In the genomic region with DNA sequence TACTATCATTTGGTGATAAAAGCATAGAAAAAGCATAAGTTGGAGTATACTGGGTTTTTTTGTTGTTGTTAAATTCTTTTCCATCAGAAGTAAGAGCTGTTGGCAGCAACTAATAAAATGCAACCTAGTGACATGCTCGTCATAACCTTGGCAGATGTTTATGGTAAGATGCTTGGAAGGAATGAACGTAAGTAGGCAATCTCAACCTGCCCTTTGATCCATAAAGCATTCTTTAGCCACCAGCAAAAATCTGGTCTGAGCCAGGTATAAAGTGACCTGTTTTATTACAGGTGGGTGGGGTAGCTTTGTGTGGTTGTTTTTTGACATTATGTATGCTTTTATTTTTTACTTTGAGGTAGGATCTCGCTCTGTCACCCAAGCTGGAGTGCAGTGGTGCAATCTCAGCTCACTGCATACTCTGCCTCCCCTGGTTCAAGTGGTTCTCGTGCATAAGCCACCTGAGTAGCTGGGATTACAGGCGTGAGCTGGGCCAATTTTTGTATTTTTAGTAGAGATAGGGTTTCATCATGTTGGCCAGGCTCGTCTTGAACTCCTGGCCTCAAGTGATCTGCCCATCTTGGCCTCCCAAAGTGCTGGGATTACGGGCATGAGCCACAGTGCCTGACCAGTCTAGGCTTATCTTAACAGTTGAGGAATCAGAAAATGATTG, we compare ENCODE assay signal across 13 cellular contexts. TPM values are rescaled to one million over a fixed set of nuclear protein-coding genes. Genes with fewer than 3 reads are reported as not detected.
DNase-seq lines count a peak whose midpoint lies in the region; ATAC-seq and TF ChIP-seq lines count a peak whose summit lies in the region.
"Had no signal": no experiment of that assay in that cellular context is flagged by ENCODE, and none has a peak within 500 bp of the region (broad histone marks: within the 10 kb centered on the region; RNA-seq: fewer than 3 reads in every experiment).

No MANE protein-coding gene starts in this region.

- intact Hi-C loops in left colon (cut with DNase I, micrococcal nuclease), result no loop called here
- intact Hi-C loops in activated CD4-positive, alpha-beta memory T cell treated with anti-CD3 and anti-CD28 coated beads for 36 hours (cut with micrococcal nuclease), result no loop called here

- peak; percentile 68 for DNase-seq in DMS79 (lab: John Stamatoyannopoulos, UW)
- DNase-seq in left colon, result no peak
- no peak for DNase-seq in SIG-M5 (lab: John Stamatoyannopoulos, UW)
- DNase-seq in activated CD4-positive, alpha-beta T cell treated with anti-CD3 and anti-CD28 coated beads, Interleukin-2, amount 50 U/mL, for 48 hours, result no peak
- no peak for DNase-seq in activated CD4-positive, alpha-beta memory T cell treated with anti-CD3 and anti-CD28 coated beads for 36 hours
- DNase-seq in NCI-H2171 treated with DMSO at 0.1 percent for 48 hours (lab: John Stamatoyannopoulos, UW), result no peak
- DNase-seq: activated B cell treated with CpG ODN at 0.5 μM for 24 hours, naive B cell had no signal

- H3K27me3 ChIP-seq in skeletal muscle satellite cell (ENCODE audit: control insufficient read depth, insufficient read depth, low read length), result no peaks in the 10 kb centered on the region
- H3K27me3 ChIP-seq: adrenal gland, upper lobe of left lung had no signal

- H3K36me3 Mint-ChIP-seq in activated CD4-positive, alpha-beta memory T cell treated with anti-CD3 and anti-CD28 coated beads for 36 hours, result peaks cover 43% of the 10 kb centered on the region

- H3K9ac ChIP-seq in skeletal muscle satellite cell (ENCODE audit: low read depth, low read length), result peak overlapping the region; percentile 25

- no peak overlapping the region for H3K4me3 ChIP-seq in skeletal muscle satellite cell (ENCODE audit: low read length)
- H3K4me3 ChIP-seq: adrenal gland, upper lobe of left lung had no signal

- H3K4me1 ChIP-seq in skeletal muscle satellite cell (ENCODE audit: control insufficient read depth, insufficient read depth, low read length), result peaks cover 12% of the 10 kb centered on the region

- no peak for TF ChIP-seq CTCF in VCaP (conservative IDR thresholded peaks at IDR 0.05)

- H3K4me1 Mint-ChIP-seq in activated CD4-positive, alpha-beta memory T cell treated with anti-CD3 and anti-CD28 coated beads for 36 hours (ENCODE audit: low read depth), result no peaks in the 10 kb centered on the region
- H3K4me1 Mint-ChIP-seq: activated B cell treated with CpG ODN at 0.5 μM for 24 hours, B cell had no signal

- H3K36me3 ChIP-seq in skeletal muscle satellite cell (ENCODE audit: insufficient read depth, low read length), result peaks cover 70% of the 10 kb centered on the region

- no peak overlapping the region for H3K4me2 ChIP-seq in skeletal muscle satellite cell (ENCODE audit: low read length)

- H3K27ac ChIP-seq in VCaP, result peak overlapping the region; percentile 43; the same call in 1 of the 2 replicates

- H3K27me3 Mint-ChIP-seq in activated CD4-positive, alpha-beta memory T cell treated with anti-CD3 and anti-CD28 coated beads for 36 hours, result no peaks in the 10 kb centered on the region
- H3K27me3 Mint-ChIP-seq: activated B cell treated with CpG ODN at 0.5 μM for 24 hours, B cell, naive B cell had no signal

- no peak overlapping the region for H3K4me3 Mint-ChIP-seq in activated CD4-positive, alpha-beta memory T cell treated with anti-CD3 and anti-CD28 coated beads for 36 hours
- H3K4me3 Mint-ChIP-seq: activated B cell treated with CpG ODN at 0.5 μM for 24 hours, B cell had no signal

- ATAC-seq in left colon, result peak; percentile 87

- POLR2A ChIA-PET in activated CD4-positive, alpha-beta memory T cell treated with anti-CD3 and anti-CD28 coated beads for 36 hours (lab: Charles Lee), result no interaction called here

- H3K27ac Mint-ChIP-seq in activated CD4-positive, alpha-beta memory T cell treated with anti-CD3 and anti-CD28 coated beads for 36 hours, result no peak overlapping the region
- H3K27ac Mint-ChIP-seq: activated B cell treated with CpG ODN at 0.5 μM for 24 hours, B cell had no signal

- H3K9me3 ChIP-seq in skeletal muscle satellite cell (replicated peaks; ENCODE audit: low read length), result no peaks in the 10 kb centered on the region
- H3K9me3 ChIP-seq: adrenal gland, upper lobe of left lung had no signal

- no peaks in the 10 kb centered on the region for H3K9me3 Mint-ChIP-seq in activated CD4-positive, alpha-beta memory T cell treated with anti-CD3 and anti-CD28 coated beads for 36 hours
- H3K9me3 Mint-ChIP-seq: activated B cell treated with CpG ODN at 0.5 μM for 24 hours, naive B cell had no signal

- CTCF ChIA-PET in activated CD4-positive, alpha-beta memory T cell treated with anti-CD3 and anti-CD28 coated beads for 36 hours (lab: Charles Lee), result interaction anchor here (0.8 to 1.2 kb wide), 4 partner anchors 10 to 283 kb away, joined by 3 read pairs; no protein-coding TSS in a partner anchor

RNA-seq across cellular contexts. Expression of gene WSB1, which starts 22.0 kb away (rescaled TPM):
- total RNA-seq in left colon, result 100 to 1,000 TPM in 1 of 2 donors, 10 to 100 TPM in 1; 91.9 to 121 TPM
- total RNA-seq in skeletal muscle satellite cell (2012; rRNA removed), result 77.3 and 86.7 TPM in 2 replicates
- 100 to 1,000 TPM; 135 to 147 TPM for total RNA-seq in activated CD4-positive, alpha-beta memory T cell treated with anti-CD3 and anti-CD28 coated beads for 36 hours
